In genomic region chr1:161439280-161440232, GRCh38 we compare ENCODE assay signal across 8 cellular contexts.
DNase-seq lines count a peak whose midpoint lies in the region; ATAC-seq, FAIRE-seq and TF ChIP-seq lines count a peak whose summit lies in the region.

No MANE protein-coding gene starts in this region.

- peak; percentile 42 for DNase-seq in GM12892 (ENCODE audit: insufficient read length)
- DNase-seq in SJSA1 (ENCODE audit: low read depth in 1 of 2, low spot score in 2 of 2): peak in 1 of 2 experiments; percentile 63
- DNase-seq in endodermal cell: peak; percentile 83
- peak; percentile 90 for DNase-seq in osteoblast (ENCODE audit: insufficient read length, low spot score, missing footprints)
- no peak for DNase-seq in NCI-H187 (lab: John Stamatoyannopoulos, UW)
- DNase-seq in medulla oblongata (ENCODE audit: extremely low spot score): no peak

- H3K36me3 Mint-ChIP-seq in endodermal cell (ENCODE audit: low read depth): peaks cover 2% of the 10 kb centered on the region

- no peak overlapping the region for H3K9ac ChIP-seq in endodermal cell (ENCODE audit: extremely low read depth, low read length, poor library complexity, severe bottlenecking)

- peak overlapping the region; percentile 57 for H3K4me2 ChIP-seq in osteoblast (ENCODE audit: insufficient read depth, low read length)

- peak overlapping the region; percentile 43 for H3K4me3 ChIP-seq in SJSA1
- H3K4me3 ChIP-seq in endodermal cell (ENCODE audit: low read length): peak overlapping the region; percentile 75
- H3K4me3 ChIP-seq in osteoblast (ENCODE audit: insufficient read depth, low read length): peak overlapping the region; percentile 72

- TF ChIP-seq POLR2A in GM12892 (IDR thresholded peaks at IDR 0.05; ENCODE audit: low read depth, low read length): no peak

- H3K27me3 Mint-ChIP-seq in endodermal cell (ENCODE audit: insufficient read depth): peaks cover 64% of the 10 kb centered on the region

- H3K27ac ChIP-seq in SJSA1 (no peak overlapping the region), endodermal cell (ENCODE audit: low read depth, low read length) (no peak overlapping the region), osteoblast (ENCODE audit: low read depth, low read length) (no peak overlapping the region)

- no peak overlapping the region for H3K27ac Mint-ChIP-seq in endodermal cell

- H3K4me1 ChIP-seq in SJSA1 (replicated peaks) (peaks cover 14% of the 10 kb centered on the region), endodermal cell (ENCODE audit: control insufficient read depth, insufficient read depth, low read length) (no peaks in the 10 kb centered on the region), osteoblast (ENCODE audit: insufficient read depth, low read length) (no peaks in the 10 kb centered on the region)

- H3K4me1 Mint-ChIP-seq in endodermal cell: no peaks in the 10 kb centered on the region

- H3K36me3 ChIP-seq in SJSA1 (no peaks in the 10 kb centered on the region), endodermal cell (ENCODE audit: control insufficient read depth, insufficient read depth, low read length) (no peaks in the 10 kb centered on the region), osteoblast (ENCODE audit: insufficient read depth, low read length) (no peaks in the 10 kb centered on the region)

- H3K9me3 ChIP-seq in SJSA1 (replicated peaks): no peaks in the 10 kb centered on the region; the same call in 1 of the 2 replicates
- H3K9me3 ChIP-seq in endodermal cell (ENCODE audit: control insufficient read depth, low read length): no peaks in the 10 kb centered on the region
- no peaks in the 10 kb centered on the region for H3K9me3 ChIP-seq in osteoblast (ENCODE audit: low read depth, low read length)

- FAIRE-seq in GM12892 (lab: Jason Lieb, UNC): no peak

- H3K27me3 ChIP-seq in SJSA1 (replicated peaks): peaks cover 8% of the 10 kb centered on the region; the same call in 1 of the 2 replicates
- H3K27me3 ChIP-seq in endodermal cell (ENCODE audit: control insufficient read depth, insufficient read depth, low read length, poor library complexity, severe bottlenecking): peaks cover 66% of the 10 kb centered on the region
- H3K27me3 ChIP-seq in osteoblast (ENCODE audit: insufficient read depth, low read length): peaks cover 11% of the 10 kb centered on the region

- whole genome bisulfite sequencing in endodermal cell (ENCODE audit: insufficient coverage in 1 of 2, insufficient read length in 1 of 2), 2 experiments: 23 to 59% methylated on average over 15 to 44 of the region's 44 CpGs

- H3K4me3 Mint-ChIP-seq in endodermal cell: peak overlapping the region; percentile 79

- TF ChIP-seq CTCF in endodermal cell (conservative IDR thresholded peaks at IDR 0.05) (no peak), osteoblast (IDR thresholded peaks at IDR 0.05; ENCODE audit: extremely low read depth, low read depth, low read length) (no peak)

- H3K9me3 Mint-ChIP-seq in endodermal cell: peaks cover 3% of the 10 kb centered on the region

- no peaks in the 10 kb centered on the region for H4K20me1 ChIP-seq in osteoblast (ENCODE audit: insufficient read depth, low read length)

- ATAC-seq in GM18517 (IDR thresholded peaks at IDR 0.05; ENCODE audit: unreplicated experiment) (no peak), HG03565 (IDR thresholded peaks at IDR 0.05; ENCODE audit: unreplicated experiment) (no peak)

- peak overlapping the region; percentile 8 for H2AFZ ChIP-seq in osteoblast (ENCODE audit: low read length)

- H3K79me2 ChIP-seq in osteoblast (ENCODE audit: insufficient read depth, low read length): no peaks in the 10 kb centered on the region

Comparison
In these comparisons a context has a peak if more than half of its experiments do, and no peak if none do; other contexts are left out.
1. DNase-seq: peak in GM12892 (single experiment), endodermal cell (single experiment) and osteoblast (single experiment); none in NCI-H187 (0 of 2) and medulla oblongata (single experiment).
2. Peak in every context shown above with its lines, with median percentiles within 50 percentile points of each other: H3K4me3 ChIP-seq.